13 cellular contexts compared by ENCODE assay signal in genomic region chrX:116198810-116199209, GRCh38. TPM values are rescaled to one million over a fixed set of nuclear protein-coding genes. Genes with fewer than 3 reads are reported as not detected.
A peak's percentile ranks its signal among the peaks of the same experiment; 100 is the strongest.
DNase-seq lines count a peak whose midpoint lies in the region; ATAC-seq, FAIRE-seq and TF ChIP-seq lines count a peak whose summit lies in the region.
"Had no signal": no experiment of that assay in that cellular context is flagged by ENCODE, and none has a peak within 500 bp of the region (broad histone marks: within the 10 kb centered on the region; RNA-seq: fewer than 3 reads in every experiment).

No MANE protein-coding gene starts in this region.

- intact Hi-C loops in kidney (cut with DNase I): no loop called here

- H3K27ac ChIP-seq in kidney (ENCODE audit: low read depth in 2 of 2, low read length in 2 of 2): no peak overlapping the region

- no peaks in the 10 kb centered on the region for H3K9me3 ChIP-seq in kidney (ENCODE audit: control insufficient read depth in 1 of 2, low read length in 2 of 2)

- DNase-seq in GM13977 (ENCODE audit: low spot score) (no peak), RPMI8226 (peak; percentile 7), kidney (no peak), NCI-H69 (lab: John Stamatoyannopoulos, UW) (no peak), A172 (ENCODE audit: low spot score) (no peak)
- DNase-seq: DMS153, head of caudate nucleus, T1000 had no signal

- H3K36me3 ChIP-seq in kidney (ENCODE audit: control insufficient read depth in 1 of 2, insufficient read depth in 2 of 2, low read length in 2 of 2): no peaks in the 10 kb centered on the region

- FAIRE-seq in kidney (lab: Jason Lieb, UNC): peak; percentile 95

- ATAC-seq in HG03342 (IDR thresholded peaks at IDR 0.05; ENCODE audit: unreplicated experiment) (peak; percentile 47), GM19035 (IDR thresholded peaks at IDR 0.05; ENCODE audit: unreplicated experiment) (no peak), HG02884 (IDR thresholded peaks at IDR 0.05; ENCODE audit: unreplicated experiment) (no peak)

- no peak overlapping the region for H3K4me3 ChIP-seq in kidney (ENCODE audit: low read length in 2 of 2)
- H3K4me3 ChIP-seq: lung had no signal

- no peak overlapping the region for H3K9ac ChIP-seq in kidney (ENCODE audit: low read length in 2 of 2)

- H3K4me1 ChIP-seq in kidney (ENCODE audit: control insufficient read depth in 1 of 2, insufficient read depth in 1 of 2, low read depth in 1 of 2, low read length in 2 of 2): no peaks in the 10 kb centered on the region

- in situ Hi-C loops in GM13977 (cut with MboI; ENCODE audit: low pct_unique_long_range_greater_than_20kb, low sequenced_read_pairs, unreplicated experiment): no loop called here

- peak; percentile 28 for TF ChIP-seq CTCF in GM13977 (IDR thresholded peaks at IDR 0.05; ENCODE audit: extremely low read depth, insufficient read depth, missing control alignments)
- no peak for TF ChIP-seq CTCF in kidney (IDR thresholded peaks at IDR 0.05; ENCODE audit: borderline replicate concordance, extremely low read depth, insufficient read depth)

RNA-seq across cellular contexts. Expression of gene AGTR2, which starts 28.3 kb away (rescaled TPM):
- 0.19 TPM for total RNA-seq in kidney
- not detected for polyA plus RNA-seq in kidney (ENCODE audit: insufficient read depth, low read depth, low replicate concordance)
- total RNA-seq in A172 (2014; rRNA removed; shearing (Covaris generic)): not detected in 2 replicates
- total RNA-seq: activated CD8-positive, alpha-beta memory T cell treated with anti-CD3 and anti-CD28 coated beads for 36 hours had no signal
